Comparison of ENCODE assay signal across 10 cellular contexts in the genomic region with DNA sequence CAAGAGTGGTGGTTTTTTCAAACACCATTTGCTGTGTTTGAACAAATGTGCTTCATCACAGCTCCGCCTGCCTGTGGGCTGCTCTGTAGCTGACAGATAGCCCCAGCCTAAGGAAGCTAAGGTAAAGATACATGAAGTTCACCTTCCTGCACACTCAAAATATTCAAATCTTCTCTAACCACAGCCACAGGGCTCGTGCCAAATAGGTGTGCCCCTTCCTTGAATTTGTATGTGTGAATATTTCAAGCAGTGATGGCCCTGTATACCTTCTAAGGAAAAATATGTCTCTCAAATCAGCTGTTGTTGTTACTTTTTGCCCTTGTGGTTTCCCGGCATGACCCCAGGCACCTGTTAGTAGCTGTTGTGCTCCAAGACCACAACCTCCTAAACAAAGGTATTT.
DNase-seq lines count a peak whose midpoint lies in the region; ATAC-seq, FAIRE-seq and TF ChIP-seq lines count a peak whose summit lies in the region.
"Had no signal": no experiment of that assay in that cellular context is flagged by ENCODE, and none has a peak within 500 bp of the region (broad histone marks: within the 10 kb centered on the region; RNA-seq: fewer than 3 reads in every experiment).

No MANE protein-coding gene starts in this region.

- H3K79me2 ChIP-seq in K562 (ENCODE audit: control insufficient read depth, insufficient read depth, low read length), result no peaks in the 10 kb centered on the region

- POLR2A ChIA-PET in K562 (lab: Yijun Ruan, JAX), result interaction anchor here (0.6 to 2.6 kb wide), 3 partner anchors 16 to 378 kb away, joined by 3 to 8 read pairs (median 3); no protein-coding TSS in a partner anchor

- H4K20me1 ChIP-seq in K562 (replicated peaks; ENCODE audit: control insufficient read depth, insufficient read depth, low read length), result no peaks in the 10 kb centered on the region

- 24% methylated on average over 3 of the region's 3 CpGs for WGBS in K562 (ENCODE audit: insufficient coverage, low coverage, missing lambda C conversion rate)
- 57 to 79% methylated on average over 3 of the region's 3 CpGs for WGBS in sigmoid colon, 2 donors

- TF ChIP-seq POLR2A in K562 (conservative IDR thresholded peaks at IDR 0.05) (no peak), sigmoid colon (IDR thresholded peaks at IDR 0.05) (no peak)

- CTCF ChIA-PET in K562 (lab: Yijun Ruan, JAX; ENCODE audit: low intra/inter-chr PET ratio), result no interaction called here

- H3K4me3 ChIP-seq in right atrium auricular region (no peak overlapping the region), K562 (no peak overlapping the region), sigmoid colon (no peak overlapping the region)
- no peak overlapping the region for H3K4me3 ChIP-seq in Jurkat, Clone E6-1 (ENCODE audit: low read length)

- H3K9me1 ChIP-seq in K562 (ENCODE audit: control insufficient read depth, insufficient read depth, low read length), result no peaks in the 10 kb centered on the region

- TF ChIP-seq RAD21 in K562 (CRISPR knock-in tag; conservative IDR thresholded peaks at IDR 0.05 in 1 of 2, IDR thresholded peaks at IDR 0.05 in 1 of 2), result peak in 1 of 2 experiments; percentile 32; a peak in 1 of 4 replicates

- H3K27ac ChIP-seq in right atrium auricular region (no peak overlapping the region), K562 (ENCODE audit: extremely low read depth, low read depth, low read length) (no peak overlapping the region), sigmoid colon (no peak overlapping the region)

- intact Hi-C loops in left ventricle myocardium superior (cut with micrococcal nuclease) (no loop called here), K562 (cut with micrococcal nuclease) (no loop called here), sigmoid colon (cut with DNase I) (no loop called here)

- H3K27me3 ChIP-seq in right atrium auricular region (no peaks in the 10 kb centered on the region), K562 (ENCODE audit: control insufficient read depth in 2 of 2, insufficient read depth in 2 of 2, low read length in 2 of 2) (no peaks in the 10 kb centered on the region), sigmoid colon (no peaks in the 10 kb centered on the region)

- DNase-seq in left ventricle myocardium superior (no peak), right atrium auricular region (ENCODE audit: low spot score) (no peak), K562 (ENCODE audit: extremely low read depth in 1 of 4, low spot score in 3 of 4) (no peak), NCI-H1694 (lab: John Stamatoyannopoulos, UW) (no peak), HuH-7.5 (ENCODE audit: low spot score) (no peak), sigmoid colon (no peak), NCI-H446 (lab: John Stamatoyannopoulos, UW) (no peak)
- DNase-seq in Jurkat, Clone E6-1 (ENCODE audit: low read depth, low spot score), result peak; percentile 54
- DNase-seq: mesendoderm had no signal

- no peaks in the 10 kb centered on the region for H3K4me1 ChIP-seq in right atrium auricular region
- H3K4me1 ChIP-seq in K562 (replicated peaks in 1 of 2; ENCODE audit: control insufficient read depth in 2 of 2, insufficient read depth in 2 of 2, low read length in 2 of 2), result no peaks in the 10 kb centered on the region; a peak in 3 of 5 replicates
- H3K4me1 ChIP-seq in sigmoid colon, result peaks cover 0 to 26% (median 5%) of the 10 kb centered on the region in 4 donors

- H3K9me3 ChIP-seq in right atrium auricular region (no peaks in the 10 kb centered on the region), K562 (replicated peaks; ENCODE audit: control insufficient read depth, insufficient read depth, low read depth, low read length) (no peaks in the 10 kb centered on the region), sigmoid colon (no peaks in the 10 kb centered on the region)

- H3K36me3 ChIP-seq in right atrium auricular region, result no peaks in the 10 kb centered on the region
- no peaks in the 10 kb centered on the region for H3K36me3 ChIP-seq in K562 (ENCODE audit: control insufficient read depth, insufficient read depth, low read length)
- H3K36me3 ChIP-seq in sigmoid colon, result no peaks in the 10 kb centered on the region

- TF ChIP-seq EP300 in K562 (IDR thresholded peaks at IDR 0.05; ENCODE audit: low read length) (no peak), sigmoid colon (IDR thresholded peaks at IDR 0.05) (no peak)

- H2AFZ ChIP-seq in K562 (ENCODE audit: low read depth, low read length), result no peak overlapping the region

- no peak overlapping the region for H3K9ac ChIP-seq in K562 (ENCODE audit: insufficient read depth in 1 of 2, low read depth in 2 of 2, low read length in 2 of 2)

- no peak overlapping the region for H3K4me2 ChIP-seq in K562 (ENCODE audit: insufficient read depth, low read length)

- in situ Hi-C loops in K562 (cut with MboI), result no loop called here

- TF ChIP-seq CTCF in right atrium auricular region (IDR thresholded peaks at IDR 0.05), result no peak
- no peak for TF ChIP-seq CTCF in K562 (IDR thresholded peaks at IDR 0.05 in 2 of 3, conservative IDR thresholded peaks at IDR 0.05 in 1 of 3; ENCODE audit: insufficient read depth in 2 of 3, low read depth in 1 of 3, low read length in 3 of 3)
- no peak for TF ChIP-seq CTCF in sigmoid colon (IDR thresholded peaks at IDR 0.05)

- FAIRE-seq in K562 (lab: Jason Lieb, UNC), result no peak
- FAIRE-seq: H1 had no signal

- peak; percentile 25 for ATAC-seq in left ventricle myocardium superior
- peak; percentile 59 for ATAC-seq in K562

- BruUV-seq in K562 (replicated peaks; lab: Mats Ljungman, UMichigan), result no TSS peak

TF ChIP-seq in K562, 482 proteins besides CTCF, POLR2A, EP300 and RAD21:
- TF ChIP-seq HDAC8 (tag; IDR thresholded peaks at IDR 0.05), result no peak
- TF ChIP-seq, protein P1, sequence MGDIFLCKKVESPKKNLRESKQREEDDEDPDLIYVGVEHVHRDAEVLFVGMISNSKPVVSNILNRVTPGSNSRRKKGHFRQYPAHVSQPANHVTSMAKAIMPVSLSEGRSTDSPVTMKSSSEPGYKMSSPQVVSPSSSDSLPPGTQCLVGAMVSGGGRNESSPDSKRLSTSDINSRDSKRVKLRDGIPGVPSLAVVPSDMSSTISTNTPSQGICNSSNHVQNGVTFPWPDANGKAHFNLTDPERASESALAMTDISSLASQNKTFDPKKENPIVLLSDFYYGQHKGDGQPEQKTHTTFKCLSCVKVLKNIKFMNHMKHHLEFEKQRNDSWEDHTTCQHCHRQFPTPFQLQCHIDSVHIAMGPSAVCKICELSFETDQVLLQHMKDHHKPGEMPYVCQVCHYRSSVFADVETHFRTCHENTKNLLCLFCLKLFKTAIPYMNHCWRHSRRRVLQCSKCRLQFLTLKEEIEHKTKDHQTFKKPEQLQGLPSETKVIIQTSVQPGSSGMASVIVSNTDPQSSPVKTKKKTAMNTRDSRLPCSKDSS (IDR thresholded peaks at IDR 0.05; ENCODE audit: low read depth, partially characterized antibody), result no peak
- no peak for TF ChIP-seq ZNF445 (CRISPR knock-in tag; IDR thresholded peaks at IDR 0.05; ENCODE audit: low read depth)
- TF ChIP-seq, protein P2, sequence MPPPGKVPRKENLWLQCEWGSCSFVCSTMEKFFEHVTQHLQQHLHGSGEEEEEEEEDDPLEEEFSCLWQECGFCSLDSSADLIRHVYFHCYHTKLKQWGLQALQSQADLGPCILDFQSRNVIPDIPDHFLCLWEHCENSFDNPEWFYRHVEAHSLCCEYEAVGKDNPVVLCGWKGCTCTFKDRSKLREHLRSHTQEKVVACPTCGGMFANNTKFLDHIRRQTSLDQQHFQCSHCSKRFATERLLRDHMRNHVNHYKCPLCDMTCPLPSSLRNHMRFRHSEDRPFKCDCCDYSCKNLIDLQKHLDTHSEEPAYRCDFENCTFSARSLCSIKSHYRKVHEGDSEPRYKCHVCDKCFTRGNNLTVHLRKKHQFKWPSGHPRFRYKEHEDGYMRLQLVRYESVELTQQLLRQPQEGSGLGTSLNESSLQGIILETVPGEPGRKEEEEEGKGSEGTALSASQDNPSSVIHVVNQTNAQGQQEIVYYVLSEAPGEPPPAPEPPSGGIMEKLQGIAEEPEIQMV (tag; conservative IDR thresholded peaks at IDR 0.05; ENCODE audit: low read depth), result no peak
- TF ChIP-seq ZNF175 (CRISPR knock-in tag; IDR thresholded peaks at IDR 0.05; ENCODE audit: low read depth), result no peak
- TF ChIP-seq CBFA2T3 (IDR thresholded peaks at IDR 0.05), result peak; percentile 39
- no peak for TF ChIP-seq ZFPM2 (CRISPR knock-in tag; IDR thresholded peaks at IDR 0.05)
- TF ChIP-seq HMG20B (CRISPR knock-in tag; IDR thresholded peaks at IDR 0.05), result no peak
- TF ChIP-seq TAF15 (IDR thresholded peaks at IDR 0.05; ENCODE audit: low read depth, low read length), result no peak
- TF ChIP-seq ETV6 (IDR thresholded peaks at IDR 0.05; ENCODE audit: borderline replicate concordance in 1 of 2, low read depth in 2 of 2, low read length in 1 of 2), result no peak
- no peak for TF ChIP-seq ETV6 (CRISPR knock-in tag; IDR thresholded peaks at IDR 0.05; ENCODE audit: borderline replicate concordance)
- TF ChIP-seq TAL1 (IDR thresholded peaks at IDR 0.05), result peak; percentile 21; the same call in 1 of the 2 replicates
- TF ChIP-seq, protein P3, sequence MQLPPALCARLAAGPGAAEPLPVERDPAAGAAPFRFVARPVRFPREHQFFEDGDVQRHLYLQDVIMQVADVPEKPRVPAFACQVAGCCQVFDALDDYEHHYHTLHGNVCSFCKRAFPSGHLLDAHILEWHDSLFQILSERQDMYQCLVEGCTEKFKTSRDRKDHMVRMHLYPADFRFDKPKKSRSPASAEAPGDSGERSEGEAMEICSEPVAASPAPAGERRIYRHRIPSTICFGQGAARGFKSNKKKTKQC (CRISPR knock-in tag; IDR thresholded peaks at IDR 0.05), result no peak
- TF ChIP-seq ZNF644 (tag; IDR thresholded peaks at IDR 0.05; ENCODE audit: low read depth), result no peak
- peak; percentile 58 for TF ChIP-seq TCF3 (CRISPR knock-in tag; IDR thresholded peaks at IDR 0.05)
- peak; percentile 30; the same call in 1 of the 2 replicates for TF ChIP-seq L3MBTL2 (IDR thresholded peaks at IDR 0.05)
- no peak for TF ChIP-seq ZNF140 (CRISPR knock-in tag; IDR thresholded peaks at IDR 0.05)
- peak; percentile 9; the same call in 1 of the 2 replicates for TF ChIP-seq ARID1B (IDR thresholded peaks at IDR 0.05)
